Comparison of ENCODE assay signal across 7 cellular contexts in the genomic region with DNA sequence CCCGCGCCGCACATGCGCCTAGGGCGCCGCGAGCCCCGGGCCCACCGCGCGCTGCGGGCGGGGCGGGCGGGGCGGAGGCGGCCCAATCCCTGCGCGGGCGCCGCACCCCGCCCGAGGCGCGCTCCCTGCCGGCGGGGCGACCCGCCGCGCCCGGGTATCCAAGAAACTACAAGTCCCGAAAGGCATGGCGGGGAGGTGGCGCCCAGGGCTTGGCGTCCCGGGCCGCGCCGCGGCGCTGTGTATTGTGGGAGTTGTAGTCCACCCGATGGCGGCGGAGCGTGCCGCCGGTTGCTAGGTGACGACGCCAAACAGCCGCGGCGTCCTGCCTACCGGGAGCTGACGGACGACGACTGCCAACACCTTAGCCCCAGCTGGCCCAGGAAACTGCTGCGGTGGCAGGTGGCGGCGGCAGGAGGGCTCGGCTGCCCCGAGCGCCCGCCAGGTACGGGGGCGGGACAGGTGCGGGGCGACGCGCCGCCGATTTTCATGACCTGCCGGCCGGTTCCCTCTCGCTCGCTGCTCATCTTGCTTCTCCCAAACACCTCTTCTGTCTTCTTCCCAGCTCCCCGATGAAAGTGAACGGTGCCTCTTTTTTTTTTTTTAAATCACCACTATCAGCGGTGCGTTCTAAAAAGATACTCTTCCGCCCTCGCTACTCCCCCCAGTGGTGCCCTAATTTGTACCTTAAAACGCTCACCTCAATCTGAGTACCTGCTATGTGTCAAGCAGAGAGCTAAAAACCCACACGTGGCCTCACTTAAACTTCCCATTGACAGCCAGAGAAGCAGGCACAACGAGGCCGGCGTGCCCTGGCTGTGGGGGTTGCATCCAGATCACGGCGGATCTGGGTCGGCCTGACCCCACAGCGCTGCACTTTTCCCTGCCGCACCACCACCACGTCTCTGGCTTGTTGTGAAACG.
DNase-seq lines count a peak whose midpoint lies in the region; ATAC-seq lines count a peak whose summit lies in the region.

TSS of gene CFAP99 (plus strand) at position 304 of the 920 bp plus-strand sequence.

- DNase-seq in NCI-H2029 treated with DMSO at 0.1 percent for 48 hours (lab: John Stamatoyannopoulos, UW) (peak; percentile 84), T-helper 9 cell (peak; percentile 98), astrocyte of the hippocampus (ENCODE audit: low read depth, low spot score) (peak; percentile 98), hypothalamus (lab: John Stamatoyannopoulos, UW) (peak; percentile 60 to 98 (median 93)), retina (peak; percentile 96)

- ATAC-seq in GM18502 (IDR thresholded peaks at IDR 0.05; ENCODE audit: poor library complexity, unreplicated experiment) = peak; percentile 92
- ATAC-seq in HG02981 (IDR thresholded peaks at IDR 0.05; ENCODE audit: unreplicated experiment) = peak; percentile 87

Comparison
In these comparisons a context has a peak if more than half of its experiments do, and no peak if none do; other contexts are left out.
1. Peak in every context shown above with its lines: DNase-seq and ATAC-seq.